Comparison of ENCODE assay signal across 12 cellular contexts in genomic region chr11:49196775-49197174, GRCh38. TPM values are rescaled to one million over a fixed set of nuclear protein-coding genes. Genes with fewer than 3 reads are reported as not detected.
DNase-seq lines count a peak whose midpoint lies in the region; ATAC-seq, FAIRE-seq and TF ChIP-seq lines count a peak whose summit lies in the region.
"Not testable (repeated sequence)": the region's sequence is repeated elsewhere in the genome, so short reads cannot be mapped to it uniquely, and the experiment has no call there.
"Had no signal": no experiment of that assay in that cellular context is flagged by ENCODE, and none has a peak within 500 bp of the region (broad histone marks: within the 10 kb centered on the region; RNA-seq: fewer than 3 reads in every experiment).

No MANE protein-coding gene starts in this region.

- peak overlapping the region; percentile 66 for H3K27ac ChIP-seq in angular gyrus (ENCODE audit: low read depth, low read length)
- peak overlapping the region; percentile 29 for H3K27ac ChIP-seq in cingulate gyrus (ENCODE audit: low read depth, low read length)
- H3K27ac ChIP-seq in right lobe of liver = not testable (repeated sequence)
- peak overlapping the region; percentile 35 for H3K27ac ChIP-seq in substantia nigra (ENCODE audit: low read depth, low read length, poor library complexity, severe bottlenecking)

- not testable (repeated sequence) for H3K36me3 ChIP-seq in right lobe of liver

- peak; percentile 45 to 79 (median 64) for ATAC-seq in right lobe of liver

- H3K4me1 ChIP-seq in right lobe of liver = not testable (repeated sequence)

- peak; percentile 46 for DNase-seq in OCI-M1 (lab: John Stamatoyannopoulos, UW)
- not testable (repeated sequence) for DNase-seq in right lobe of liver; substantia nigra (lab: John Stamatoyannopoulos, UW)

- WGBS in right lobe of liver (ENCODE audit: insufficient coverage, low coverage, low lambda C conversion rate, missing lambda C conversion rate) = 11% methylated on average over 1 of the region's 1 CpG

- FAIRE-seq in islet of Langerhans (lab: Jason Lieb, UNC) = peak; percentile 79

- intact Hi-C loops in right lobe of liver (cut with DNase I) = not testable (repeated sequence)

- not testable (repeated sequence) for TF ChIP-seq POLR2A in right lobe of liver (IDR thresholded peaks at IDR 0.05)

- not testable (repeated sequence) for H3K9me3 ChIP-seq in right lobe of liver

- TF ChIP-seq CTCF in right lobe of liver (IDR thresholded peaks at IDR 0.05) = not testable (repeated sequence)

- H3K27me3 ChIP-seq in right lobe of liver = not testable (repeated sequence)

- peak overlapping the region in 2 of 3 donors; percentile 5 to 21 for H3K4me3 ChIP-seq in right lobe of liver

RNA-seq across cellular contexts. Expression of gene FOLH1, which starts 11.6 kb away (rescaled TPM):
- 10 to 100 TPM in 5 of 6 experiments, 1 to 10 TPM in 1; 6.2 to 24.2 (median 17.6) TPM for total RNA-seq in right lobe of liver
- total RNA-seq: B cell; Caco-2; CD4-positive, CD25-positive, alpha-beta regulatory T cell; CD8-positive, alpha-beta T cell; GM23248; H7 had no signal
